In the genomic region with DNA sequence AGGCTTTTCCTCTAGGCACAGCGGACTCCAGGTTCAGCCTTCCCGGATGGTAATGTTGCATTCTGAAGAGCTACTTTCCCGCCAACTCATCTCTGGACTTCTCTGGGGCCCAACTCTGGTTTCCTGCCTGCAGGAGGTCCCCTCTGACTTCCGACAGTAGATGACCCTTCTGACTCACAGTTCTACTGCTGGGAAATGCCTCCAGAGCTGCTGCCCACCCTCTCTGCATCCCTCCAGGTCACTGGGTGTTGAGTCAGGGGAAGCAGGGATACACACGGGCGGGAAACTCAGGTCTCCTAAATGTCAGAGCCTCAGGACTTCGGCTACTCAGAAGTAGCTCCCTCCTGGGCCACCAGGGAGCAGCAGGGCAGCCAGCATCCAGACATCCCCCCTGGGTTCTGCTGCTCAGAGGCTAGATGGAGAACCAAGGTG, we compare ENCODE assay signal across 1 cellular context.
TF ChIP-seq lines count a peak whose summit lies in the region.

No MANE protein-coding gene starts in this region.

TF ChIP-seq in H1, 55 proteins besides CTCF, POLR2A, EP300 and RAD21 (continued from another document):
- TF ChIP-seq, protein P1, sequence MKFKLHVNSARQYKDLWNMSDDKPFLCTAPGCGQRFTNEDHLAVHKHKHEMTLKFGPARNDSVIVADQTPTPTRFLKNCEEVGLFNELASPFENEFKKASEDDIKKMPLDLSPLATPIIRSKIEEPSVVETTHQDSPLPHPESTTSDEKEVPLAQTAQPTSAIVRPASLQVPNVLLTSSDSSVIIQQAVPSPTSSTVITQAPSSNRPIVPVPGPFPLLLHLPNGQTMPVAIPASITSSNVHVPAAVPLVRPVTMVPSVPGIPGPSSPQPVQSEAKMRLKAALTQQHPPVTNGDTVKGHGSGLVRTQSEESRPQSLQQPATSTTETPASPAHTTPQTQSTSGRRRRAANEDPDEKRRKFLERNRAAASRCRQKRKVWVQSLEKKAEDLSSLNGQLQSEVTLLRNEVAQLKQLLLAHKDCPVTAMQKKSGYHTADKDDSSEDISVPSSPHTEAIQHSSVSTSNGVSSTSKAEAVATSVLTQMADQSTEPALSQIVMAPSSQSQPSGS (IDR thresholded peaks at IDR 0.05; ENCODE audit: low read length), result no peak
- no peak for TF ChIP-seq ZNF274 (IDR thresholded peaks at IDR 0.05; ENCODE audit: borderline replicate concordance, extremely low read depth, low read length)
- no peak for TF ChIP-seq JUN (IDR thresholded peaks at IDR 0.05; ENCODE audit: low read depth, low read length)
- TF ChIP-seq CTBP2 (IDR thresholded peaks at IDR 0.05; ENCODE audit: borderline replicate concordance, insufficient read depth, insufficient read length, low read length), result no peak
